9 cellular contexts compared by ENCODE assay signal in the genomic region with DNA sequence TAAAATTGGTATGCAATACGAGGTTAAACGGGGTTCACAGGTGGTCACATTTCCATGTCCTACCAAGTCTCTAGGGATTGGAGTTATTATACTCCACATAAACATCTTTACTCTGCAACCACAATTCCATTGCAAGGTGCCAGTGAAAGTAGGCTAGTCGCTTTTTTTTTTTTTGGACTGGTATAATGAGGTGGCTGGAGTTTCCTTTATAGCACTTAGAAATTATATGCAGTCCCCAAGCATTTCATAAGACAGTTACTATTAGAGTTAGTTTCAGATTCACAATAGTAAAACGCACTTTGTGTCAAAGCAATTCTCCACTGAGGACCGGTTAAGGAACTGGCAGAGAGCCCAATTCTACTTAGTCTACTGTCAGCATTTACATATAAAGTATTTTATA. TPM values are rescaled to one million over a fixed set of nuclear protein-coding genes. Genes with fewer than 3 reads are reported as not detected.
A peak's percentile ranks its signal among the peaks of the same experiment; 100 is the strongest.
DNase-seq lines count a peak whose midpoint lies in the region; ATAC-seq and TF ChIP-seq lines count a peak whose summit lies in the region.
"Had no signal": no experiment of that assay in that cellular context is flagged by ENCODE, and none has a peak within 500 bp of the region (broad histone marks: within the 10 kb centered on the region; RNA-seq: fewer than 3 reads in every experiment).

No MANE protein-coding gene starts in this region.

- H3K27me3 Mint-ChIP-seq in activated CD8-positive, alpha-beta memory T cell treated with anti-CD3 and anti-CD28 coated beads, Interleukin-2, amount 10 ng/mL, durations not matched to agents 7 days and 5 days = peaks cover 56% of the 10 kb centered on the region

- ATAC-seq in activated CD8-positive, alpha-beta memory T cell treated with anti-CD3 and anti-CD28 coated beads, Interleukin-2, amount 10 ng/mL, durations not matched to agents 7 days and 5 days = no peak
- ATAC-seq: activated CD8-positive, alpha-beta T cell treated with anti-CD3 and anti-CD28 coated beads, Interleukin-2, amount 10 ng/mL, durations not matched to agents 7 days and 5 days had no signal

- H3K9me3 ChIP-seq in HAP-1 (no peaks in the 10 kb centered on the region), PC-9 (ENCODE audit: insufficient read depth, low read depth) (no peaks in the 10 kb centered on the region), right atrium auricular region (no peaks in the 10 kb centered on the region), subcutaneous abdominal adipose tissue (ENCODE audit: control insufficient read depth in 5 of 5, low read length in 5 of 5) (no peaks in the 10 kb centered on the region)

- H3K36me3 ChIP-seq in HAP-1 (replicated peaks) (no peaks in the 10 kb centered on the region), PC-9 (ENCODE audit: low read depth) (no peaks in the 10 kb centered on the region), right atrium auricular region (no peaks in the 10 kb centered on the region), subcutaneous abdominal adipose tissue (ENCODE audit: control insufficient read depth in 5 of 5, insufficient read depth in 5 of 5, low read length in 5 of 5) (no peaks in the 10 kb centered on the region)

- H3K9me2 ChIP-seq in PC-9 (ENCODE audit: insufficient read depth) = no peaks in the 10 kb centered on the region

- H2AFZ ChIP-seq in PC-9 = no peak overlapping the region

- no TSS peak for BruUV-seq in PC-9 (replicated peaks; lab: Mats Ljungman, UMichigan)

- H3K9me3 Mint-ChIP-seq in activated CD8-positive, alpha-beta memory T cell treated with anti-CD3 and anti-CD28 coated beads, Interleukin-2, amount 10 ng/mL, durations not matched to agents 7 days and 5 days (ENCODE audit: low read depth) = no peaks in the 10 kb centered on the region

- POLR2A ChIA-PET in PC-9 (lab: Charles Lee; ENCODE audit: unreplicated experiment) = no interaction called here

- no peaks in the 10 kb centered on the region for H4K20me1 ChIP-seq in PC-9 (ENCODE audit: insufficient read depth)

- H3K4me3 Mint-ChIP-seq in activated CD8-positive, alpha-beta memory T cell treated with anti-CD3 and anti-CD28 coated beads, Interleukin-2, amount 10 ng/mL, durations not matched to agents 7 days and 5 days = no peak overlapping the region

- H3K79me2 ChIP-seq in PC-9 (ENCODE audit: low read depth) = no peaks in the 10 kb centered on the region

- H3K4me3 ChIP-seq in HAP-1 (peak overlapping the region; percentile 51), PC-9 (no peak overlapping the region), right atrium auricular region (peak overlapping the region; percentile 60 to 62), subcutaneous abdominal adipose tissue (ENCODE audit: low read depth in 1 of 5, low read length in 5 of 5) (peak overlapping the region; percentile 83 to 97 (median 87))

- no peaks in the 10 kb centered on the region for H3K27me3 ChIP-seq in HAP-1 (ENCODE audit: low read depth)
- H3K27me3 ChIP-seq in PC-9 (ENCODE audit: insufficient read depth, low read depth) = no peaks in the 10 kb centered on the region
- no peaks in the 10 kb centered on the region for H3K27me3 ChIP-seq in right atrium auricular region
- no peaks in the 10 kb centered on the region for H3K27me3 ChIP-seq in subcutaneous abdominal adipose tissue (ENCODE audit: control insufficient read depth in 5 of 5, insufficient read depth in 4 of 5, low read length in 5 of 5)

- H3K4me1 Mint-ChIP-seq in activated CD8-positive, alpha-beta memory T cell treated with anti-CD3 and anti-CD28 coated beads, Interleukin-2, amount 10 ng/mL, durations not matched to agents 7 days and 5 days = peaks cover 17% of the 10 kb centered on the region

- peak overlapping the region in 4 of 5 donors; percentile 76 to 92 (median 86) for H3K9ac ChIP-seq in subcutaneous abdominal adipose tissue (ENCODE audit: low read length in 5 of 5)

- H3F3A ChIP-seq in PC-9 (ENCODE audit: insufficient read depth, low read depth) = no peaks in the 10 kb centered on the region; the same call in 1 of the 2 replicates

- peaks cover 2% of the 10 kb centered on the region for H3K36me3 Mint-ChIP-seq in activated CD8-positive, alpha-beta memory T cell treated with anti-CD3 and anti-CD28 coated beads, Interleukin-2, amount 10 ng/mL, durations not matched to agents 7 days and 5 days

- in situ Hi-C loops in HAP-1 (cut with MboI; ENCODE audit: low sequenced_read_pairs) = no loop called here

- 0 out of 2 replicates have a peak overlapping the region, but pooled peaks have one; percentile 97 for H3K4me2 ChIP-seq in PC-9

- H3K27ac ChIP-seq in PC-9 = no peak overlapping the region
- H3K27ac ChIP-seq in right atrium auricular region = peak overlapping the region; percentile 93 to 94
- peak overlapping the region; percentile 85 for H3K27ac ChIP-seq in subcutaneous abdominal adipose tissue (ENCODE audit: low read depth, low read length)

- intact Hi-C loops in PC-9 (cut with micrococcal nuclease; ENCODE audit: unreplicated experiment) = loop anchor here (5.0 kb wide), 1 partner anchor 94 kb away; no protein-coding TSS in a partner anchor

- peak; percentile 60 to 79 for DNase-seq in HAP-1 (ENCODE audit: low spot score in 2 of 2)
- no peak for DNase-seq in PC-9
- DNase-seq in right atrium auricular region (ENCODE audit: low spot score) = no peak
- DNase-seq in NCI-H1694 (lab: John Stamatoyannopoulos, UW) = no peak
- no peak for DNase-seq in GM19240 (ENCODE audit: insufficient read length, low spot score)
- no peak for DNase-seq in NCI-H2081 treated with DMSO at 0.1 percent for 48 hours (lab: John Stamatoyannopoulos, UW)
- no peak for DNase-seq in activated CD8-positive, alpha-beta memory T cell treated with anti-CD3 and anti-CD28 coated beads, Interleukin-2, amount 10 ng/mL, durations not matched to agents 7 days and 5 days
- DNase-seq: activated CD8-positive, alpha-beta T cell treated with anti-CD3 and anti-CD28 coated beads, Interleukin-2, amount 10 ng/mL, durations not matched to agents 7 days and 5 days had no signal

- TF ChIP-seq CTCF in PC-9 (conservative IDR thresholded peaks at IDR 0.05) (no peak), right atrium auricular region (IDR thresholded peaks at IDR 0.05) (no peak)

- CTCF ChIA-PET in PC-9 (lab: Charles Lee) = no interaction called here
- CTCF ChIA-PET in activated CD8-positive, alpha-beta memory T cell treated with anti-CD3 and anti-CD28 coated beads, Interleukin-2, amount 10 ng/mL, durations not matched to agents 7 days and 5 days (lab: Charles Lee) = no interaction called here

- H3K27ac Mint-ChIP-seq in activated CD8-positive, alpha-beta memory T cell treated with anti-CD3 and anti-CD28 coated beads, Interleukin-2, amount 10 ng/mL, durations not matched to agents 7 days and 5 days = no peak overlapping the region
- H3K27ac Mint-ChIP-seq: activated CD8-positive, alpha-beta T cell treated with anti-CD3 and anti-CD28 coated beads, Interleukin-2, amount 10 ng/mL, durations not matched to agents 7 days and 5 days had no signal

- H3K4me1 ChIP-seq in HAP-1 (peaks cover 27% of the 10 kb centered on the region), PC-9 (replicated peaks; ENCODE audit: insufficient read depth) (peaks cover 13% of the 10 kb centered on the region), right atrium auricular region (peaks cover 0 to 33% of the 10 kb centered on the region in 2 donors), subcutaneous abdominal adipose tissue (ENCODE audit: control insufficient read depth in 5 of 5, insufficient read depth in 5 of 5, low read length in 5 of 5) (peaks cover 0 to 40% (median 27%) of the 10 kb centered on the region in 5 donors)

RNA-seq across cellular contexts. Expression of gene MEF2C, which starts 1.4 kb away (rescaled TPM):
- 1.6 and 2.5 TPM in 2 replicates for total RNA-seq in PC-9 (2021)
- total RNA-seq in right atrium auricular region = 10 to 100 TPM; 36.1 to 57.5 TPM
- total RNA-seq in activated CD8-positive, alpha-beta memory T cell treated with anti-CD3 and anti-CD28 coated beads, Interleukin-2, amount 10 ng/mL, durations not matched to agents 7 days and 5 days = under 1 TPM; 0.06 to 0.19 TPM

Comparison
In these comparisons a context has a peak if more than half of its experiments do, and no peak if none do; other contexts are left out.
1. DNase-seq: peak in HAP-1 (2 of 2); none in PC-9 (0 of 2), right atrium auricular region (single experiment), NCI-H1694 (single experiment), GM19240 (single experiment), NCI-H2081 treated with DMSO at 0.1 percent for 48 hours (single experiment) and activated CD8-positive, alpha-beta memory T cell treated with anti-CD3 and anti-CD28 coated beads, Interleukin-2, amount 10 ng/mL, durations not matched to agents 7 days and 5 days (single experiment).
2. RNA of gene MEF2C, which starts 1.4 kb away (total RNA-seq): 36.1 to 57.5 TPM in right atrium auricular region; 1.6 to 2.5 TPM in PC-9 and 0.06 to 0.19 TPM in activated CD8-positive, alpha-beta memory T cell treated with anti-CD3 and anti-CD28 coated beads, Interleukin-2, amount 10 ng/mL, durations not matched to agents 7 days and 5 days; every median in the first group is over 10 times any median in the second.